17 cellular contexts compared by ENCODE assay signal in genomic region chr12:34298176-34298970, GRCh38.
"Had no signal": no experiment of that assay in that cellular context is flagged by ENCODE, and none has a peak within 500 bp of the region (broad histone marks: within the 10 kb centered on the region; RNA-seq: fewer than 3 reads in every experiment).

No MANE protein-coding gene starts in this region.

- H3K4me3 ChIP-seq: body of pancreas, coronary artery, esophagus muscularis mucosa, tibial artery, vagina had no signal

- H3K36me3 Mint-ChIP-seq: activated naive CD8-positive, alpha-beta T cell had no signal

- H3K9me3 ChIP-seq: vagina had no signal

- H3K27ac Mint-ChIP-seq: activated naive CD8-positive, alpha-beta T cell; stimulated activated naive B cell treated with anti-CD40 and anti-IgM and Interleukin-4, amounts not matched to agents 10 μg/mL and 1 μg/mL and 100 μg/mL, for 72 hours; T-helper 17 cell had no signal

- H3K27me3 Mint-ChIP-seq: activated naive CD8-positive, alpha-beta T cell; stimulated activated naive B cell treated with anti-CD40 and anti-IgM and Interleukin-4, amounts not matched to agents 10 μg/mL and 1 μg/mL and 100 μg/mL, for 72 hours; T-helper 17 cell had no signal

- H3K27me3 ChIP-seq: body of pancreas, vagina had no signal

- H3K36me3 ChIP-seq: esophagus muscularis mucosa, tibial artery, vagina, WERI-Rb-1 had no signal

- H3K4me3 Mint-ChIP-seq: activated naive CD8-positive, alpha-beta T cell; activated T-cell treated with anti-CD3 and anti-CD28 coated beads, Interleukin-2, amount 50 U/mL, for 4 hours; neural crest cell; stimulated activated naive B cell treated with anti-CD40 and anti-IgM and Interleukin-4, amounts not matched to agents 10 μg/mL and 1 μg/mL and 100 μg/mL, for 72 hours; T-helper 17 cell had no signal

- ATAC-seq: activated T-cell treated with anti-CD3 and anti-CD28 coated beads, Interleukin-2, amount 50 U/mL, for 4 hours; body of pancreas; stimulated activated naive B cell treated with anti-CD40 and anti-IgM and Interleukin-4, amounts not matched to agents 10 μg/mL and 1 μg/mL and 100 μg/mL, for 72 hours; T-helper 17 cell had no signal

- H3K4me1 ChIP-seq: body of pancreas, esophagus muscularis mucosa, tibial artery, vagina had no signal

- H3K4me1 Mint-ChIP-seq: neural crest cell; stimulated activated naive B cell treated with anti-CD40 and anti-IgM and Interleukin-4, amounts not matched to agents 10 μg/mL and 1 μg/mL and 100 μg/mL, for 72 hours; T-helper 17 cell had no signal

- DNase-seq: activated CD4-positive, alpha-beta T cell treated with anti-CD3 and anti-CD28 coated beads, Interleukin-2, amount 50 U/mL, for 48 hours; activated gamma-delta T cell; activated T-cell treated with anti-CD3 and anti-CD28 coated beads, Interleukin-2, amount 50 U/mL, for 4 hours; amniotic stem cell; body of pancreas; central memory CD4-positive, alpha-beta T cell; hippocampal formation; stimulated activated CD4-positive, alpha-beta T cell treated with anti-CD3 and anti-CD28 coated beads, Interleukin-2, amount 100 ng/mL, for 48 hours; stimulated activated naive B cell treated with anti-CD40 and anti-IgM and Interleukin-4, amounts not matched to agents 10 μg/mL and 1 μg/mL and 100 μg/mL, for 72 hours; T-helper 17 cell; WERI-Rb-1 had no signal

- H3K27ac ChIP-seq: body of pancreas, coronary artery, esophagus muscularis mucosa, tibial artery, vagina, WERI-Rb-1 had no signal
